In genomic region chr3:185778821-185779220, GRCh38 we compare ENCODE assay signal across 23 cellular contexts. TPM values are rescaled to one million over a fixed set of nuclear protein-coding genes. Genes with fewer than 3 reads are reported as not detected.
"Had no signal": no experiment of that assay in that cellular context is flagged by ENCODE, and none has a peak within 500 bp of the region (broad histone marks: within the 10 kb centered on the region; RNA-seq: fewer than 3 reads in every experiment).

No MANE protein-coding gene starts in this region.

- H3K27me3 Mint-ChIP-seq: brain; stimulated activated naive B cell treated with anti-CD40 and anti-IgM and Interleukin-4, amounts not matched to agents 10 μg/mL and 1 μg/mL and 100 μg/mL, for 72 hours had no signal

- H3K9me3 ChIP-seq: colonic mucosa, esophagus squamous epithelium, gastrocnemius medialis, sigmoid colon, transverse colon, vagina had no signal

- H3K4me1 Mint-ChIP-seq: activated CD4-positive, alpha-beta memory T cell treated with anti-CD3 and anti-CD28 coated beads, Interleukin-2, amount 10 ng/mL, durations not matched to agents 7 days and 5 days; activated naive CD8-positive, alpha-beta T cell treated with anti-CD3 and anti-CD28 coated beads, Interleukin-2, amount 50 U/mL, for 24 hours; central memory CD8-positive, alpha-beta T cell; stimulated activated naive B cell treated with anti-CD40 and anti-IgM and Interleukin-4, amounts not matched to agents 10 μg/mL and 1 μg/mL and 100 μg/mL, for 72 hours had no signal

- H3K4me3 ChIP-seq: colonic mucosa, dorsolateral prefrontal cortex, esophagus squamous epithelium, gastrocnemius medialis, sigmoid colon, transverse colon, vagina had no signal

- H3K27me3 ChIP-seq: colonic mucosa, esophagus squamous epithelium, gastrocnemius medialis, sigmoid colon, transverse colon, vagina had no signal

- H3K9me3 Mint-ChIP-seq: activated CD4-positive, alpha-beta memory T cell treated with anti-CD3 and anti-CD28 coated beads, Interleukin-2, amount 10 ng/mL, durations not matched to agents 7 days and 5 days; activated naive CD8-positive, alpha-beta T cell treated with anti-CD3 and anti-CD28 coated beads, Interleukin-2, amount 50 U/mL, for 24 hours; central memory CD8-positive, alpha-beta T cell; effector memory CD8-positive, alpha-beta T cell had no signal

- H3K79me2 ChIP-seq: parathyroid adenoma had no signal

- H3K27ac Mint-ChIP-seq: activated CD4-positive, alpha-beta memory T cell treated with anti-CD3 and anti-CD28 coated beads, Interleukin-2, amount 10 ng/mL, durations not matched to agents 7 days and 5 days; activated CD4-positive, alpha-beta T cell treated with anti-CD3 and anti-CD28 coated beads, Interleukin-2, amount 10 ng/mL, durations not matched to agents 24 days and 14 days; activated naive CD8-positive, alpha-beta T cell treated with anti-CD3 and anti-CD28 coated beads, Interleukin-2, amount 50 U/mL, for 24 hours; effector memory CD8-positive, alpha-beta T cell; natural killer cell; stimulated activated naive B cell treated with anti-CD40 and anti-IgM and Interleukin-4, amounts not matched to agents 10 μg/mL and 1 μg/mL and 100 μg/mL, for 72 hours had no signal

- ATAC-seq: activated CD4-positive, CD25-positive, alpha-beta regulatory T cell treated with anti-CD3 and anti-CD28 coated beads, Interleukin-2, amount 50 U/mL, for 24 hours; activated naive CD8-positive, alpha-beta T cell treated with anti-CD3 and anti-CD28 coated beads, Interleukin-2, amount 50 U/mL, for 24 hours; effector memory CD8-positive, alpha-beta T cell; gastrocnemius medialis; natural killer cell; stimulated activated naive B cell treated with anti-CD40 and anti-IgM and Interleukin-4, amounts not matched to agents 10 μg/mL and 1 μg/mL and 100 μg/mL, for 72 hours had no signal

- DNase-seq: activated CD4-positive, alpha-beta memory T cell treated with anti-CD3 and anti-CD28 coated beads, Interleukin-2, amount 10 ng/mL, durations not matched to agents 7 days and 5 days; activated CD4-positive, alpha-beta T cell treated with anti-CD3 and anti-CD28 coated beads, Interleukin-2, amount 10 ng/mL, durations not matched to agents 24 days and 14 days; activated gamma-delta T cell; activated naive CD4-positive, alpha-beta T cell treated with anti-CD3 and anti-CD28 coated beads, Interleukin-2, amount 50 U/mL, for 16 hours; activated naive CD8-positive, alpha-beta T cell treated with anti-CD3 and anti-CD28 coated beads, Interleukin-2, amount 50 U/mL, for 24 hours; colonic mucosa; dorsolateral prefrontal cortex; effector memory CD8-positive, alpha-beta T cell; esophagus squamous epithelium; gastrocnemius medialis; head of caudate nucleus; natural killer cell; sigmoid colon; stimulated activated CD4-positive, alpha-beta T cell treated with anti-CD3 and anti-CD28 coated beads, Interleukin-2, amount 100 ng/mL, for 48 hours; stimulated activated CD8-positive, alpha-beta memory T cell treated with anti-CD3 and anti-CD28 coated beads, Interleukin-4, amount 100 ng/mL, for 48 hours; stimulated activated naive B cell treated with anti-CD40 and anti-IgM and Interleukin-4, amounts not matched to agents 10 μg/mL and 1 μg/mL and 100 μg/mL, for 72 hours; transverse colon had no signal

- H2AFZ ChIP-seq: parathyroid adenoma had no signal

- H3K9ac ChIP-seq: parathyroid adenoma had no signal

- H3K4me3 Mint-ChIP-seq: activated CD4-positive, alpha-beta memory T cell treated with anti-CD3 and anti-CD28 coated beads, Interleukin-2, amount 10 ng/mL, durations not matched to agents 7 days and 5 days; activated CD4-positive, alpha-beta T cell treated with anti-CD3 and anti-CD28 coated beads, Interleukin-2, amount 10 ng/mL, durations not matched to agents 24 days and 14 days; activated naive CD8-positive, alpha-beta T cell treated with anti-CD3 and anti-CD28 coated beads, Interleukin-2, amount 50 U/mL, for 24 hours; brain; central memory CD8-positive, alpha-beta T cell; effector memory CD8-positive, alpha-beta T cell; natural killer cell; stimulated activated naive B cell treated with anti-CD40 and anti-IgM and Interleukin-4, amounts not matched to agents 10 μg/mL and 1 μg/mL and 100 μg/mL, for 72 hours had no signal

- H3K27ac ChIP-seq: colonic mucosa, dorsolateral prefrontal cortex, esophagus squamous epithelium, gastrocnemius medialis, parathyroid adenoma, sigmoid colon, transverse colon, vagina had no signal

- H3K36me3 Mint-ChIP-seq: natural killer cell; stimulated activated naive B cell treated with anti-CD40 and anti-IgM and Interleukin-4, amounts not matched to agents 10 μg/mL and 1 μg/mL and 100 μg/mL, for 72 hours had no signal

- H3K4me1 ChIP-seq: colonic mucosa, gastrocnemius medialis, sigmoid colon had no signal

- H3K36me3 ChIP-seq: colonic mucosa, esophagus squamous epithelium, gastrocnemius medialis, sigmoid colon, transverse colon, vagina had no signal

RNA-seq across cellular contexts. Expression of gene IGF2BP2, which starts 46.0 kb away (rescaled TPM):
- total RNA-seq: T-helper 2 cell treated with Interferon-gamma antibody and Interleukin-4, amounts not matched to agents 100 ng/mL and 5 ng/mL, for 36 hours had no signal
